ENCODE assay signal across 8 cellular contexts in the genomic region with DNA sequence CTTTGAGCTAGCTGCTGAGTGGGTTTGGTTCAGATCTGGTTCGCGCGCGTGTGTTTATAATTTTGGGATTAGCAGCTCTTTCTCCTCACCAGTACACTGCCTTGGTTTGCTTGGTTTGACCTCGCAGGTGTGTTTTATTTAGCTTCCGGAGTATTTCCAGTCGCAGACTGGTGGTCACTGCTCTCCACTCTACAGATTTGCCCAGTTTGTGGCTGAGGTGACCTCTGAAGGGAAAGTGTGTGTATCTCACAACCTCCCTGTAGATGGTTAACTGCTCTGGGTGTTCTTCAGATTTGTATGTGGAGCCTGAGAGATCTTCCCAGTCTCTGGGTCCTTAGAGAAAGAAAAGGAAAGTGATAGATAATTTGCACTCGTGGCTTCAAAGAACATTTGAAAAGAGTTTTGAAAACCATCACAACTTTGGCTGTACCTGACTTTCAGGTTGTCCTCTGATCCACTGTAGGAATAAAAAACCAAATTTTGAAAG. TPM values are rescaled to one million over a fixed set of nuclear protein-coding genes. Genes with fewer than 3 reads are reported as not detected.
DNase-seq lines count a peak whose midpoint lies in the region.

No MANE protein-coding gene starts in this region.

- H3K27ac ChIP-seq in epithelial cell of prostate (peak overlapping the region; percentile 72), neuronal stem cell (replicated peaks; ENCODE audit: low read length) (no peak overlapping the region)

- no peak overlapping the region for H2AK5ac ChIP-seq in neuronal stem cell (ENCODE audit: low read depth, low read length)

- no peak overlapping the region for H3K4ac ChIP-seq in neuronal stem cell (ENCODE audit: low read length)

- H3K9ac ChIP-seq in neuronal stem cell (ENCODE audit: low read depth, low read length, poor library complexity): no peak overlapping the region

- peaks cover 0 to 3% of the 10 kb centered on the region in 2 donors for H3K4me1 ChIP-seq in neuronal stem cell (ENCODE audit: control insufficient read depth in 2 of 2, insufficient read depth in 1 of 2, low read depth in 1 of 2, low read length in 2 of 2)

- H3K27me3 Mint-ChIP-seq in activated naive CD4-positive, alpha-beta T cell treated with anti-CD3 and anti-CD28 coated beads for 36 hours (ENCODE audit: low read depth): peaks cover 22% of the 10 kb centered on the region

- no peak overlapping the region for H2BK120ac ChIP-seq in neuronal stem cell (ENCODE audit: low read depth, low read length)

- CTCF ChIA-PET in activated naive CD4-positive, alpha-beta T cell treated with anti-CD3 and anti-CD28 coated beads for 36 hours (lab: Charles Lee): interaction anchor here (1.3 kb wide), 1 partner anchor 8 kb away, joined by 4 read pairs; no protein-coding TSS in a partner anchor

- H3K9me3 Mint-ChIP-seq in activated naive CD4-positive, alpha-beta T cell treated with anti-CD3 and anti-CD28 coated beads for 36 hours: no peaks in the 10 kb centered on the region

- H3K4me1 Mint-ChIP-seq in activated naive CD4-positive, alpha-beta T cell treated with anti-CD3 and anti-CD28 coated beads for 36 hours (ENCODE audit: low read depth): peaks cover 38% of the 10 kb centered on the region

- no peak overlapping the region for H3K18ac ChIP-seq in neuronal stem cell (ENCODE audit: low read length)

- intact Hi-C loops in activated naive CD4-positive, alpha-beta T cell treated with anti-CD3 and anti-CD28 coated beads for 36 hours (cut with micrococcal nuclease): loop anchor here (5.0 kb wide), 3 partner anchors 645 to 1195 kb away; a partner anchor contains a TSS

- H3K14ac ChIP-seq in neuronal stem cell (ENCODE audit: low read length): no peak overlapping the region

- peak overlapping the region; percentile 45 for H3K23ac ChIP-seq in neuronal stem cell (ENCODE audit: low read depth, low read length, poor library complexity)

- H4K8ac ChIP-seq in neuronal stem cell (ENCODE audit: low read depth, low read length): no peak overlapping the region

- H3K4me2 ChIP-seq in neuronal stem cell (ENCODE audit: insufficient read depth, low read length, poor library complexity, severe bottlenecking): peak overlapping the region; percentile 84

- H3K4me3 ChIP-seq in neuronal stem cell (ENCODE audit: low read length in 2 of 2): peak overlapping the region; percentile 90 to 95

- H4K91ac ChIP-seq in neuronal stem cell (ENCODE audit: low read depth, low read length, poor library complexity): no peak overlapping the region

- H2BK5ac ChIP-seq in neuronal stem cell (ENCODE audit: low read length): no peak overlapping the region

- no peaks in the 10 kb centered on the region for H3K27me3 ChIP-seq in neuronal stem cell (ENCODE audit: control insufficient read depth in 3 of 3, insufficient read depth in 3 of 3, low read depth in 1 of 3, low read length in 3 of 3)

- H2AFZ ChIP-seq in neuronal stem cell (ENCODE audit: low read length): peak overlapping the region; percentile 94

- peak overlapping the region; percentile 97 for H3K4me3 Mint-ChIP-seq in activated naive CD4-positive, alpha-beta T cell treated with anti-CD3 and anti-CD28 coated beads for 36 hours

- peak; percentile 16 for DNase-seq in activated naive CD4-positive, alpha-beta T cell treated with anti-CD3 and anti-CD28 coated beads for 36 hours
- no peak for DNase-seq in activated naive CD4-positive, alpha-beta T cell treated with anti-CD3 and anti-CD28 coated beads, Interleukin-2, amount 50 U/mL, for 16 hours
- peak; percentile 60 for DNase-seq in RKO (ENCODE audit: low spot score)
- no peak for DNase-seq in epithelial cell of prostate (ENCODE audit: low read depth, low spot score)
- no peak for DNase-seq in neuronal stem cell (ENCODE audit: low spot score)
- no peak for DNase-seq in ureter (ENCODE audit: low spot score)
- no peak for DNase-seq in NCI-H1048 (lab: John Stamatoyannopoulos, UW)
- no peak for DNase-seq in dedifferentiated amniotic fluid mesenchymal stem cell (ENCODE audit: extremely low spot score)

- H3K27ac Mint-ChIP-seq in activated naive CD4-positive, alpha-beta T cell treated with anti-CD3 and anti-CD28 coated beads for 36 hours: peak overlapping the region; percentile 71

- peaks cover 5% of the 10 kb centered on the region for H3K36me3 Mint-ChIP-seq in activated naive CD4-positive, alpha-beta T cell treated with anti-CD3 and anti-CD28 coated beads for 36 hours (ENCODE audit: low read depth)

- WGBS in neuronal stem cell (ENCODE audit: extremely low coverage in 2 of 2, insufficient read length in 2 of 2, insufficient replicate concordance in 1 of 2), 2 donors: no CpG with 5 or more reads among the region's 8 CpGs

- no peaks in the 10 kb centered on the region for H3K36me3 ChIP-seq in neuronal stem cell (replicated peaks in 1 of 2; ENCODE audit: control insufficient read depth in 2 of 2, insufficient read depth in 2 of 2, low read length in 2 of 2)

- no peak overlapping the region for H2BK15ac ChIP-seq in neuronal stem cell (ENCODE audit: low read length)

- no peaks in the 10 kb centered on the region for H3K9me3 ChIP-seq in neuronal stem cell (replicated peaks in 1 of 2; ENCODE audit: control insufficient read depth in 2 of 2, insufficient read depth in 1 of 2, low read depth in 1 of 2, low read length in 2 of 2)

- H3K79me1 ChIP-seq in neuronal stem cell (ENCODE audit: low read depth, low read length): peaks cover 3% of the 10 kb centered on the region

- H2BK12ac ChIP-seq in neuronal stem cell (ENCODE audit: low read length): no peak overlapping the region

RNA-seq across cellular contexts. Expression of a gene that starts 0.7 kb away (rescaled TPM):
- 10 to 100 TPM; 27.0 to 28.2 TPM for total RNA-seq in activated naive CD4-positive, alpha-beta T cell treated with anti-CD3 and anti-CD28 coated beads for 36 hours
- 26.6 TPM for polyA plus RNA-seq in neuronal stem cell (2013, experiment 1 of 2)
- polyA plus RNA-seq in neuronal stem cell (2013, experiment 2 of 2): 30.4 TPM
- total RNA-seq in ureter: 20.6 TPM

RNA-seq across cellular contexts. Expression of a gene that starts 0.9 kb away (rescaled TPM):
- total RNA-seq in activated naive CD4-positive, alpha-beta T cell treated with anti-CD3 and anti-CD28 coated beads for 36 hours: under 1 TPM; 0.43 to 0.62 TPM
- 4.6 TPM for polyA plus RNA-seq in neuronal stem cell (2013, experiment 1 of 2)
- polyA plus RNA-seq in neuronal stem cell (2013, experiment 2 of 2): 4.5 TPM
- 37.9 TPM for total RNA-seq in ureter

Comparison
In these comparisons a context has a peak if more than half of its experiments do, and no peak if none do; other contexts are left out.
1. DNase-seq: peak in activated naive CD4-positive, alpha-beta T cell treated with anti-CD3 and anti-CD28 coated beads for 36 hours (single experiment) and RKO (single experiment); none in activated naive CD4-positive, alpha-beta T cell treated with anti-CD3 and anti-CD28 coated beads, Interleukin-2, amount 50 U/mL, for 16 hours (single experiment), epithelial cell of prostate (single experiment), neuronal stem cell (single experiment), ureter (single experiment), NCI-H1048 (single experiment) and dedifferentiated amniotic fluid mesenchymal stem cell (single experiment).
2. RNA of a gene that starts 0.9 kb away (total RNA-seq): 37.9 TPM in ureter (single experiment); 0.43 to 0.62 TPM in activated naive CD4-positive, alpha-beta T cell treated with anti-CD3 and anti-CD28 coated beads for 36 hours; every median in the first group is over 10 times any median in the second.